Comparison of ENCODE assay signal across 8 cellular contexts in genomic region chr6:45420909-45421699, GRCh38.
DNase-seq lines count a peak whose midpoint lies in the region; ATAC-seq, FAIRE-seq and TF ChIP-seq lines count a peak whose summit lies in the region.

No MANE protein-coding gene starts in this region.

- no peak for TF ChIP-seq CTCF in GM12865 (IDR thresholded peaks at IDR 0.05; ENCODE audit: insufficient read depth, low read depth, low read length, missing control alignments)
- no peak for TF ChIP-seq CTCF in retinal pigment epithelial cell (conservative IDR thresholded peaks at IDR 0.05; ENCODE audit: low read depth, low read length)

- no peak for FAIRE-seq in RCC 7860 (lab: Jason Lieb, UNC)

- DNase-seq in GM12865 (ENCODE audit: low read depth): no peak
- DNase-seq in RKO (ENCODE audit: low spot score): peak; percentile 41
- DNase-seq in fibroblast of peridontal ligament (ENCODE audit: extremely low read depth): peak; percentile 53
- no peak for DNase-seq in retinal pigment epithelial cell (ENCODE audit: low read depth)
- no peak for DNase-seq in NK-92 treated with Interleukin-12 subunit alpha and Interleukin-12 subunit beta, amount 100 ng/mL, for 24 hours (lab: John Stamatoyannopoulos, UW)
- DNase-seq in stimulated activated CD4-positive, alpha-beta T cell treated with anti-CD3 and anti-CD28 coated beads, Interleukin-4, amount 100 ng/mL, for 1 hour: no peak
- no peak for DNase-seq in RCC 7860 (ENCODE audit: low spot score)

- H3K4me3 ChIP-seq in GM12865 (ENCODE audit: low read depth, low read length) (peak overlapping the region; percentile 42), retinal pigment epithelial cell (ENCODE audit: low read length) (peak overlapping the region; percentile 81)

- ATAC-seq in HG03159 (IDR thresholded peaks at IDR 0.05; ENCODE audit: unreplicated experiment): no peak

Comparison
In these comparisons a context has a peak if more than half of its experiments do, and no peak if none do; other contexts are left out.
1. DNase-seq: peak in RKO (single experiment) and fibroblast of peridontal ligament (single experiment); none in GM12865 (single experiment), retinal pigment epithelial cell (single experiment), NK-92 treated with Interleukin-12 subunit alpha and Interleukin-12 subunit beta, amount 100 ng/mL, for 24 hours (single experiment), stimulated activated CD4-positive, alpha-beta T cell treated with anti-CD3 and anti-CD28 coated beads, Interleukin-4, amount 100 ng/mL, for 1 hour (single experiment) and RCC 7860 (single experiment).